ENCODE assay signal across 18 cellular contexts in the genomic region with DNA sequence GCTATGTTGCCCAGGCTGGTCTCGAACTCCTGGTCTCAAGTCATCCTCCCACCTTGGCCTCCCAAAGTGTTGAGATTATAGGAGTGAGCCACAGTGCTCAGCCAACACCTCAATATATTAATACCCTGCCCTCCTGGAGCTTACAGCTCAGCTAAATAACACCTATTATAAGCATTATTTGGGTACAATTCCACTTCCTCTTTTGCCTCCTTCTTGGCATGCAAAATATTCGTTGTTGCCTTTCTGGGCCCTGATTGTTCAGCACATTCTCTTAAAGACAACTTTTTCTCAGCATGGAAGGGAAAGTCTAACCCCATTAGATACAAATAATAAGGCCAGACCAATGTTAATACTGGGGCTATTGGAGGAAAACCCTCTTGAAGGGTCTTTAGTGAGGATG. TPM values are rescaled to one million over a fixed set of nuclear protein-coding genes. Genes with fewer than 3 reads are reported as not detected.
DNase-seq lines count a peak whose midpoint lies in the region; ATAC-seq, FAIRE-seq and TF ChIP-seq lines count a peak whose summit lies in the region.
"Had no signal": no experiment of that assay in that cellular context is flagged by ENCODE, and none has a peak within 500 bp of the region (broad histone marks: within the 10 kb centered on the region; RNA-seq: fewer than 3 reads in every experiment).

No MANE protein-coding gene starts in this region.

- no TSS peak for BruUV-seq in HepG2 (replicated peaks; lab: Mats Ljungman, UMichigan)

- no peak overlapping the region for H2AFZ ChIP-seq in HepG2 (ENCODE audit: low read length)
- H2AFZ ChIP-seq: neural progenitor cell had no signal

- peaks cover 22% of the 10 kb centered on the region for H3K79me2 ChIP-seq in HepG2 (ENCODE audit: insufficient read depth, low read length)

- no peak for TF ChIP-seq POLR2A in HepG2 (IDR thresholded peaks at IDR 0.05; ENCODE audit: insufficient read depth in 1 of 2, low read depth in 2 of 2, low read length in 2 of 2)

- ATAC-seq in HepG2 = no peak
- no peak for ATAC-seq in HG03159 (IDR thresholded peaks at IDR 0.05; ENCODE audit: unreplicated experiment)
- no peak for ATAC-seq in heart right ventricle
- ATAC-seq: activated CD8-positive, alpha-beta T cell treated with anti-CD3 and anti-CD28 coated beads, Interleukin-2, amount 10 ng/mL, durations not matched to agents 7 days and 5 days had no signal

- H3K27ac ChIP-seq in BLaER1 (no peak overlapping the region), angular gyrus (ENCODE audit: low read depth, low read length) (peak overlapping the region; percentile 3), HepG2 (ENCODE audit: extremely low read length, insufficient read depth, low read length) (peak overlapping the region; percentile 28), heart right ventricle (no peak overlapping the region)
- H3K27ac ChIP-seq: neural progenitor cell had no signal

- no peaks in the 10 kb centered on the region for H3K36me3 ChIP-seq in BLaER1
- no peaks in the 10 kb centered on the region for H3K36me3 ChIP-seq in HepG2 (replicated peaks in 1 of 2; ENCODE audit: control insufficient read depth in 1 of 2, insufficient read depth in 2 of 2, low read length in 2 of 2)
- H3K36me3 ChIP-seq in heart right ventricle = peaks cover 0 to 10% (median 0%) of the 10 kb centered on the region in 9 donors
- H3K36me3 ChIP-seq: neural progenitor cell, Peyer's patch had no signal

- TF ChIP-seq EP300 in HepG2 (IDR thresholded peaks at IDR 0.05; ENCODE audit: low read depth in 2 of 2, low read length in 2 of 2) (no peak), HepG2 (CRISPR knock-in tag; IDR thresholded peaks at IDR 0.05; ENCODE audit: borderline replicate concordance) (no peak)

- H3K4me3 ChIP-seq in BLaER1 (no peak overlapping the region), HepG2 (replicated peaks in 1 of 3; ENCODE audit: insufficient read depth in 1 of 3, low read depth in 2 of 3, low read length in 3 of 3) (no peak overlapping the region), heart right ventricle (no peak overlapping the region)
- H3K4me3 ChIP-seq: neural progenitor cell, Peyer's patch had no signal

- no peaks in the 10 kb centered on the region for H3K9me3 ChIP-seq in BLaER1
- H3K9me3 ChIP-seq in HepG2 (ENCODE audit: low read length) = no peaks in the 10 kb centered on the region
- no peaks in the 10 kb centered on the region for H3K9me3 ChIP-seq in heart right ventricle
- H3K9me3 ChIP-seq: Peyer's patch had no signal

- CTCF ChIA-PET in HepG2 (lab: Yijun Ruan, JAX; ENCODE audit: low intra/inter-chr PET ratio, low total read pairs) = no interaction called here

- POLR2A ChIA-PET in HepG2 (lab: Yijun Ruan, JAX) = interaction anchor here (1.2 kb wide), 1 partner anchor 11 kb away, joined by 4 read pairs; no protein-coding TSS in a partner anchor

- WGBS in HepG2 (ENCODE audit: low lambda C conversion rate) = 94% methylated on average over 2 of the region's 2 CpGs
- 73 to 75% methylated on average over 2 of the region's 2 CpGs for WGBS in heart right ventricle, 2 donors

- no peak overlapping the region for H3K9ac ChIP-seq in BLaER1
- no peak overlapping the region for H3K9ac ChIP-seq in HepG2 (ENCODE audit: insufficient read depth, low read depth, low read length)
- H3K9ac ChIP-seq: neural progenitor cell had no signal

- intact Hi-C loops in HepG2 (cut with micrococcal nuclease; ENCODE audit: unreplicated experiment) (no loop called here), heart right ventricle (cut with DNase I) (no loop called here)

- no peak for TF ChIP-seq RAD21 in HepG2 (CRISPR knock-in tag; IDR thresholded peaks at IDR 0.05)

- H4K20me1 ChIP-seq in BLaER1 (no peaks in the 10 kb centered on the region), HepG2 (ENCODE audit: insufficient read depth, low read length) (no peaks in the 10 kb centered on the region)

- in situ Hi-C loops in HepG2 (cut with HindIII; ENCODE audit: extremely low pct_ligation_motif_present, low pct_unique_long_range_greater_than_20kb) = no loop called here

- no peak for TF ChIP-seq CTCF in HepG2 (CRISPR knock-in tag; IDR thresholded peaks at IDR 0.05)
- TF ChIP-seq CTCF in heart right ventricle (IDR thresholded peaks at IDR 0.05) = no peak

- no peak for FAIRE-seq in HepG2 (lab: Jason Lieb, UNC)

- H3K4me2 ChIP-seq in BLaER1 = peak overlapping the region; percentile 19; the same call in 1 of the 2 replicates
- peak overlapping the region; percentile 81 for H3K4me2 ChIP-seq in HepG2 (ENCODE audit: low read depth, low read length)
- H3K4me2 ChIP-seq: neural progenitor cell had no signal

- DNase-seq in Kasumi-1 (lab: John Stamatoyannopoulos, UW) (peak; percentile 18 to 19), HepG2 (ENCODE audit: low spot score) (no peak), heart right ventricle (no peak), DMS 273 (lab: John Stamatoyannopoulos, UW; ENCODE audit: unreplicated experiment) (no peak), activated gamma-delta T cell treated with Interleukin-2 at 50 U/mL for 16 hours (no peak)
- DNase-seq: activated CD8-positive, alpha-beta T cell treated with anti-CD3 and anti-CD28 coated beads, Interleukin-2, amount 10 ng/mL, durations not matched to agents 7 days and 5 days; effector memory CD4-positive, alpha-beta T cell; NCI-H1105; NCI-H2107; NCI-H526 treated with DMSO at 0.1 percent for 48 hours; stimulated activated CD4-positive, alpha-beta T cell treated with anti-CD3 and anti-CD28 coated beads, Interleukin-12 subunit alpha, Interleukin-12 subunit beta, amount 100 ng/mL, for 4 hours; stimulated activated naive B cell treated with anti-CD40 and anti-IgM and Interleukin-4, amounts not matched to agents 10 μg/mL and 1 μg/mL and 100 μg/mL, for 72 hours; SW 1271 had no signal

- peaks cover 21% of the 10 kb centered on the region; the same call in 1 of the 2 replicates for H3K27me3 ChIP-seq in BLaER1
- H3K27me3 ChIP-seq in HepG2 (ENCODE audit: control insufficient read depth in 1 of 2, insufficient read depth in 2 of 2, low read length in 2 of 2) = no peaks in the 10 kb centered on the region; a peak in 1 of 5 replicates
- no peaks in the 10 kb centered on the region for H3K27me3 ChIP-seq in heart right ventricle
- H3K27me3 ChIP-seq: Peyer's patch had no signal

- H3K4me1 ChIP-seq in BLaER1 (peaks cover 55% of the 10 kb centered on the region), HepG2 (ENCODE audit: insufficient read depth, low read length) (peaks cover 81% of the 10 kb centered on the region), heart right ventricle (peaks cover 2 to 49% (median 24%) of the 10 kb centered on the region in 9 donors)

RNA-seq across cellular contexts. Expression of gene PAQR7, which starts 2.8 kb away (rescaled TPM):
- 6.0 and 13.2 TPM in 2 replicates for total RNA-seq in HepG2 (2016; rRNA removed; fragmentation: Illumina TruSeq; extraction: Trizol)
- total RNA-seq in HepG2 (2016; cell fraction: cytosol; rRNA removed; fragmentation: Illumina TruSeq; extraction: Trizol; ENCODE audit: low read depth) = 4.1 and 4.7 TPM in 2 replicates
- 6.2 and 13.0 TPM in 2 replicates for total RNA-seq in HepG2 (2016; cell fraction: insoluble cytoplasmic fraction; rRNA removed; fragmentation: Illumina TruSeq; extraction: Trizol)
- 10.2 and 10.4 TPM in 2 replicates for total RNA-seq in HepG2 (2016; cell fraction: membrane; rRNA removed; fragmentation: Illumina TruSeq; extraction: Trizol)
- 8.2 and 9.4 TPM in 2 replicates for total RNA-seq in HepG2 (2016; cell fraction: nucleus; rRNA removed; fragmentation: Illumina TruSeq; extraction: Trizol)
- 16.6 and 20.2 TPM in 2 replicates for polyA plus RNA-seq in HepG2 (2011; rRNA removed)
- polyA plus RNA-seq in HepG2 (2011; cell fraction: cytosol; rRNA removed) = 19.1 and 22.5 TPM in 2 replicates
- polyA plus RNA-seq in HepG2 (2011; cell fraction: nucleus; rRNA removed) = 17.0 and 18.5 TPM in 2 replicates
- 13.9 and 14.2 TPM in 2 replicates for polyA plus RNA-seq in HepG2 (2012)
- 2.4 TPM in 2 replicates for polyA plus RNA-seq in HepG2 (2016; cell fraction: cytosol; fragmentation: Illumina TruSeq; extraction: Trizol; ENCODE audit: low read depth)
- polyA plus RNA-seq in HepG2 (2016; cell fraction: insoluble cytoplasmic fraction; fragmentation: Illumina TruSeq; extraction: Trizol; ENCODE audit: low read depth) = 4.5 and 5.3 TPM in 2 replicates
- polyA plus RNA-seq in HepG2 (2016; cell fraction: membrane; fragmentation: Illumina TruSeq; extraction: Trizol; ENCODE audit: low read depth) = 5.2 and 5.6 TPM in 2 replicates
- polyA plus RNA-seq in HepG2 (2016; cell fraction: nucleus; fragmentation: Illumina TruSeq; extraction: Trizol; ENCODE audit: insufficient read depth, low read depth) = 19.6 and 20.2 TPM in 2 replicates
- polyA minus RNA-seq in HepG2 (2011; rRNA and poly(A)+ RNA removed; ENCODE audit: low replicate concordance) = 21.8 and 127 TPM in 2 replicates
- 28.0 and 29.7 TPM in 2 replicates for polyA minus RNA-seq in HepG2 (2011; cell fraction: cytosol; rRNA and poly(A)+ RNA removed)
- 6.8 and 10.7 TPM in 2 replicates for polyA minus RNA-seq in HepG2 (2011; cell fraction: nucleus; rRNA and poly(A)+ RNA removed)
- 1 to 10 TPM; 1.2 to 3.8 (median 2.2) TPM for total RNA-seq in heart right ventricle
- 1 to 10 TPM; 1.2 to 1.4 TPM for polyA plus RNA-seq in heart right ventricle

RNA-seq across cellular contexts. Expression of gene AUNIP, which starts 13.5 kb away (rescaled TPM):
- total RNA-seq in HepG2 (2016; rRNA removed; fragmentation: Illumina TruSeq; extraction: Trizol) (12.3 and 12.8 TPM in 2 replicates), heart right ventricle (under 1 TPM in 2 of 10 donors, not detected in 8; 0.21 to 0.25 TPM)
- total RNA-seq in HepG2 (2016; cell fraction: cytosol; rRNA removed; fragmentation: Illumina TruSeq; extraction: Trizol; ENCODE audit: low read depth) = 5.7 TPM in 2 replicates
- total RNA-seq in HepG2 (2016; cell fraction: insoluble cytoplasmic fraction; rRNA removed; fragmentation: Illumina TruSeq; extraction: Trizol) = 12.6 and 14.1 TPM in 2 replicates
- 10.9 and 11.6 TPM in 2 replicates for total RNA-seq in HepG2 (2016; cell fraction: membrane; rRNA removed; fragmentation: Illumina TruSeq; extraction: Trizol)
- 10.2 and 12.0 TPM in 2 replicates for total RNA-seq in HepG2 (2016; cell fraction: nucleus; rRNA removed; fragmentation: Illumina TruSeq; extraction: Trizol)
- polyA plus RNA-seq in HepG2 (2011; rRNA removed) (2.4 and 3.8 TPM in 2 replicates), heart right ventricle (under 1 TPM in 1 of 2 donors, not detected in 1; 0.04 TPM)
- 2.0 and 2.5 TPM in 2 replicates for polyA plus RNA-seq in HepG2 (2011; cell fraction: cytosol; rRNA removed)
- polyA plus RNA-seq in HepG2 (2011; cell fraction: nucleus; rRNA removed) = 2.3 TPM in 2 replicates
- polyA plus RNA-seq in HepG2 (2012) = 1.4 and 2.3 TPM in 2 replicates
- polyA plus RNA-seq in HepG2 (2016; cell fraction: cytosol; fragmentation: Illumina TruSeq; extraction: Trizol; ENCODE audit: low read depth) = 2.5 and 3.0 TPM in 2 replicates
- 12.7 and 13.5 TPM in 2 replicates for polyA plus RNA-seq in HepG2 (2016; cell fraction: insoluble cytoplasmic fraction; fragmentation: Illumina TruSeq; extraction: Trizol; ENCODE audit: low read depth)
- 4.7 and 4.8 TPM in 2 replicates for polyA plus RNA-seq in HepG2 (2016; cell fraction: membrane; fragmentation: Illumina TruSeq; extraction: Trizol; ENCODE audit: low read depth)
- polyA plus RNA-seq in HepG2 (2016; cell fraction: nucleus; fragmentation: Illumina TruSeq; extraction: Trizol; ENCODE audit: insufficient read depth, low read depth) = 7.1 and 8.3 TPM in 2 replicates
- polyA minus RNA-seq in HepG2 (2011; rRNA and poly(A)+ RNA removed; ENCODE audit: low replicate concordance) = 4.6 and 20.8 TPM in 2 replicates
- polyA minus RNA-seq in HepG2 (2011; cell fraction: cytosol; rRNA and poly(A)+ RNA removed) = 2.7 and 3.9 TPM in 2 replicates
- polyA minus RNA-seq in HepG2 (2011; cell fraction: nucleus; rRNA and poly(A)+ RNA removed) = 5.7 and 7.3 TPM in 2 replicates

RNA-seq across cellular contexts. Expression of gene STMN1, which starts 33.5 kb away (rescaled TPM):
- total RNA-seq in HepG2 (2016; rRNA removed; fragmentation: Illumina TruSeq; extraction: Trizol) (409 and 618 TPM in 2 replicates), heart right ventricle (10 to 100 TPM; 16.0 to 85.7 (median 48.7) TPM)
- 56.4 and 56.9 TPM in 2 replicates for total RNA-seq in HepG2 (2016; cell fraction: cytosol; rRNA removed; fragmentation: Illumina TruSeq; extraction: Trizol; ENCODE audit: low read depth)
- 416 and 627 TPM in 2 replicates for total RNA-seq in HepG2 (2016; cell fraction: insoluble cytoplasmic fraction; rRNA removed; fragmentation: Illumina TruSeq; extraction: Trizol)
- 77.5 and 91.5 TPM in 2 replicates for total RNA-seq in HepG2 (2016; cell fraction: membrane; rRNA removed; fragmentation: Illumina TruSeq; extraction: Trizol)
- 147 and 152 TPM in 2 replicates for total RNA-seq in HepG2 (2016; cell fraction: nucleus; rRNA removed; fragmentation: Illumina TruSeq; extraction: Trizol)
- polyA plus RNA-seq in HepG2 (2011; rRNA removed) (27.3 and 45.9 TPM in 2 replicates), heart right ventricle (10 to 100 TPM; 16.2 to 49.9 TPM)
- 14.4 and 19.7 TPM in 2 replicates for polyA plus RNA-seq in HepG2 (2011; cell fraction: cytosol; rRNA removed)
- 19.5 and 20.7 TPM in 2 replicates for polyA plus RNA-seq in HepG2 (2011; cell fraction: nucleus; rRNA removed)
- 58.4 and 155 TPM in 2 replicates for polyA plus RNA-seq in HepG2 (2012)
- polyA plus RNA-seq in HepG2 (2016; cell fraction: cytosol; fragmentation: Illumina TruSeq; extraction: Trizol; ENCODE audit: low read depth) = 80.3 and 82.5 TPM in 2 replicates
- polyA plus RNA-seq in HepG2 (2016; cell fraction: insoluble cytoplasmic fraction; fragmentation: Illumina TruSeq; extraction: Trizol; ENCODE audit: low read depth) = 774 and 823 TPM in 2 replicates
- 86.8 and 89.3 TPM in 2 replicates for polyA plus RNA-seq in HepG2 (2016; cell fraction: membrane; fragmentation: Illumina TruSeq; extraction: Trizol; ENCODE audit: low read depth)
- polyA plus RNA-seq in HepG2 (2016; cell fraction: nucleus; fragmentation: Illumina TruSeq; extraction: Trizol; ENCODE audit: insufficient read depth, low read depth) = 316 and 323 TPM in 2 replicates
- polyA minus RNA-seq in HepG2 (2011; rRNA and poly(A)+ RNA removed; ENCODE audit: low replicate concordance) = 11.3 and 32.5 TPM in 2 replicates
- polyA minus RNA-seq in HepG2 (2011; cell fraction: cytosol; rRNA and poly(A)+ RNA removed) = 18.3 and 20.7 TPM in 2 replicates
- 22.0 and 32.7 TPM in 2 replicates for polyA minus RNA-seq in HepG2 (2011; cell fraction: nucleus; rRNA and poly(A)+ RNA removed)

RNA-seq across cellular contexts. Expression of gene MTFR1L, which starts 53.0 kb away (rescaled TPM):
- 38.0 and 47.5 TPM in 2 replicates for total RNA-seq in HepG2 (2016; rRNA removed; fragmentation: Illumina TruSeq; extraction: Trizol)
- total RNA-seq in HepG2 (2016; cell fraction: cytosol; rRNA removed; fragmentation: Illumina TruSeq; extraction: Trizol; ENCODE audit: low read depth) = 28.2 and 30.9 TPM in 2 replicates
- 40.1 and 47.2 TPM in 2 replicates for total RNA-seq in HepG2 (2016; cell fraction: insoluble cytoplasmic fraction; rRNA removed; fragmentation: Illumina TruSeq; extraction: Trizol)
- total RNA-seq in HepG2 (2016; cell fraction: membrane; rRNA removed; fragmentation: Illumina TruSeq; extraction: Trizol) = 56.8 and 65.1 TPM in 2 replicates
- 25.8 and 26.4 TPM in 2 replicates for total RNA-seq in HepG2 (2016; cell fraction: nucleus; rRNA removed; fragmentation: Illumina TruSeq; extraction: Trizol)
- polyA plus RNA-seq in HepG2 (2011; rRNA removed) = 55.7 and 68.1 TPM in 2 replicates
- 36.1 and 44.8 TPM in 2 replicates for polyA plus RNA-seq in HepG2 (2011; cell fraction: cytosol; rRNA removed)
- polyA plus RNA-seq in HepG2 (2011; cell fraction: nucleus; rRNA removed) = 196 and 210 TPM in 2 replicates
- 39.2 and 42.0 TPM in 2 replicates for polyA plus RNA-seq in HepG2 (2012)
- polyA plus RNA-seq in HepG2 (2016; cell fraction: cytosol; fragmentation: Illumina TruSeq; extraction: Trizol; ENCODE audit: low read depth) = 28.1 and 35.4 TPM in 2 replicates
- polyA plus RNA-seq in HepG2 (2016; cell fraction: insoluble cytoplasmic fraction; fragmentation: Illumina TruSeq; extraction: Trizol; ENCODE audit: low read depth) = 45.3 and 52.8 TPM in 2 replicates
- polyA plus RNA-seq in HepG2 (2016; cell fraction: membrane; fragmentation: Illumina TruSeq; extraction: Trizol; ENCODE audit: low read depth) = 52.1 and 54.5 TPM in 2 replicates
- 60.6 and 65.4 TPM in 2 replicates for polyA plus RNA-seq in HepG2 (2016; cell fraction: nucleus; fragmentation: Illumina TruSeq; extraction: Trizol; ENCODE audit: insufficient read depth, low read depth)
- polyA minus RNA-seq in HepG2 (2011; rRNA and poly(A)+ RNA removed; ENCODE audit: low replicate concordance) = 29.8 and 53.8 TPM in 2 replicates
- polyA minus RNA-seq in HepG2 (2011; cell fraction: cytosol; rRNA and poly(A)+ RNA removed) = 18.0 and 18.1 TPM in 2 replicates
- polyA minus RNA-seq in HepG2 (2011; cell fraction: nucleus; rRNA and poly(A)+ RNA removed) = 23.8 and 32.3 TPM in 2 replicates
- total RNA-seq in heart right ventricle = 100 to 1,000 TPM; 141 to 264 (median 226) TPM
- polyA plus RNA-seq in heart right ventricle = 100 to 1,000 TPM in 1 of 2 donors, 10 to 100 TPM in 1; 91.1 to 176 TPM

Comparison
In these comparisons a context has a peak if more than half of its experiments do, and no peak if none do; other contexts are left out.
1. H3K27ac ChIP-seq: peak in angular gyrus (single experiment) and HepG2 (single experiment); none in BLaER1 (single experiment) and heart right ventricle (0 of 10).
2. DNase-seq: peak in Kasumi-1 (2 of 2); none in HepG2 (single experiment), heart right ventricle (0 of 2), DMS 273 (single experiment) and activated gamma-delta T cell treated with Interleukin-2 at 50 U/mL for 16 hours (single experiment).
3. RNA of gene AUNIP, which starts 13.5 kb away (total RNA-seq): 5.7 to 14.1 TPM in HepG2; 0.21 to 0.25 TPM in heart right ventricle; every median in the first group is over 4 times any median in the second.